Comparison of ENCODE assay signal across 8 cellular contexts in genomic region chr5:142323480-142324376, GRCh38. TPM values are rescaled to one million over a fixed set of nuclear protein-coding genes. Genes with fewer than 3 reads are reported as not detected.
DNase-seq lines count a peak whose midpoint lies in the region; ATAC-seq and TF ChIP-seq lines count a peak whose summit lies in the region.

No MANE protein-coding gene starts in this region.

- peaks cover 79% of the 10 kb centered on the region for H3K27me3 Mint-ChIP-seq in CD4-positive, CD25-positive, alpha-beta regulatory T cell
- peaks cover 72% of the 10 kb centered on the region for H3K27me3 Mint-ChIP-seq in brain

- H3K9ac ChIP-seq in MM.1S (ENCODE audit: low read length): peak overlapping the region; percentile 31; the same call in 1 of the 2 replicates

- H3K36me3 ChIP-seq in CD4-positive, CD25-positive, alpha-beta regulatory T cell (ENCODE audit: control insufficient read depth, insufficient read depth, low read length): no peaks in the 10 kb centered on the region
- H3K36me3 ChIP-seq in MM.1S (replicated peaks; ENCODE audit: insufficient read depth, low read length): no peaks in the 10 kb centered on the region

- no peaks in the 10 kb centered on the region for H3K79me2 ChIP-seq in MM.1S (ENCODE audit: low read length)

- peaks cover 0 to 35% (median 16%) of the 10 kb centered on the region in 4 donors for H3K4me1 Mint-ChIP-seq in CD4-positive, CD25-positive, alpha-beta regulatory T cell
- peaks cover 81% of the 10 kb centered on the region for H3K4me1 Mint-ChIP-seq in brain

- H3K4me3 ChIP-seq in CD4-positive, CD25-positive, alpha-beta regulatory T cell (ENCODE audit: low read depth, low read length): no peak overlapping the region
- peak overlapping the region; percentile 83 for H3K4me3 ChIP-seq in MM.1S (ENCODE audit: low read length)

- H4K20me1 ChIP-seq in MM.1S (ENCODE audit: insufficient read depth, low read length): no peaks in the 10 kb centered on the region

- H3K27me3 ChIP-seq in CD4-positive, CD25-positive, alpha-beta regulatory T cell (ENCODE audit: control insufficient read depth, insufficient read depth, low read length): peaks cover 18% of the 10 kb centered on the region
- no peaks in the 10 kb centered on the region for H3K27me3 ChIP-seq in MM.1S (replicated peaks; ENCODE audit: insufficient read depth, low read length)

- H3K4me3 Mint-ChIP-seq in CD4-positive, CD25-positive, alpha-beta regulatory T cell: peak overlapping the region; percentile 63 to 88 (median 77)
- H3K4me3 Mint-ChIP-seq in brain: peak overlapping the region; percentile 87 to 97 (median 89)

- ATAC-seq in CD4-positive, CD25-positive, alpha-beta regulatory T cell (ENCODE audit: low read depth in 2 of 2): no peak
- ATAC-seq in HG03342 (IDR thresholded peaks at IDR 0.05; ENCODE audit: unreplicated experiment) (no peak), GM19395 (IDR thresholded peaks at IDR 0.05; ENCODE audit: unreplicated experiment) (no peak)

- no peak overlapping the region for H3K27ac ChIP-seq in CD4-positive, CD25-positive, alpha-beta regulatory T cell (ENCODE audit: insufficient read depth, low read length, poor library complexity, severe bottlenecking)
- H3K27ac ChIP-seq in MM.1S (ENCODE audit: low read length) (no peak overlapping the region), substantia nigra (ENCODE audit: low read depth, low read length, poor library complexity, severe bottlenecking) (peak overlapping the region; percentile 35)

- no peaks in the 10 kb centered on the region for H3K9me2 ChIP-seq in MM.1S (replicated peaks; ENCODE audit: insufficient read depth, low read length)

- peak overlapping the region in 1 of 3 donors; percentile 86 for H3K27ac Mint-ChIP-seq in CD4-positive, CD25-positive, alpha-beta regulatory T cell
- peak overlapping the region; percentile 35 to 97 (median 83) for H3K27ac Mint-ChIP-seq in brain

- peak overlapping the region; percentile 91 for H3K4me2 ChIP-seq in MM.1S (ENCODE audit: low read depth, low read length)

- DNase-seq in CD4-positive, CD25-positive, alpha-beta regulatory T cell: no peak
- DNase-seq in MM.1S (no peak), kidney tubule cell (ENCODE audit: low spot score) (peak; percentile 56), substantia nigra (lab: John Stamatoyannopoulos, UW) (peak in 1 of 49 donors; percentile 16), NCI-H1105 treated with DMSO at 0.1 percent for 48 hours (lab: John Stamatoyannopoulos, UW) (no peak)

- H2AFZ ChIP-seq in MM.1S (ENCODE audit: low read length): peak overlapping the region; percentile 93

- H3K4me1 ChIP-seq in CD4-positive, CD25-positive, alpha-beta regulatory T cell (ENCODE audit: control insufficient read depth, insufficient read depth, low read length, poor library complexity, severe bottlenecking): peaks cover 28% of the 10 kb centered on the region
- peaks cover 3% of the 10 kb centered on the region; the same call in 1 of the 2 replicates for H3K4me1 ChIP-seq in MM.1S (ENCODE audit: low read length)

- no peak for TF ChIP-seq CTCF in MM.1S (IDR thresholded peaks at IDR 0.05; ENCODE audit: low read length)
- TF ChIP-seq CTCF in brain (conservative IDR thresholded peaks at IDR 0.05): no peak

- H3F3A ChIP-seq in MM.1S (ENCODE audit: insufficient read depth, low read length): peaks cover 13% of the 10 kb centered on the region; the same call in 1 of the 2 replicates

- H3K9me3 ChIP-seq in CD4-positive, CD25-positive, alpha-beta regulatory T cell (ENCODE audit: control insufficient read depth in 2 of 2, low read length in 2 of 2): no peaks in the 10 kb centered on the region
- no peaks in the 10 kb centered on the region for H3K9me3 ChIP-seq in MM.1S (replicated peaks; ENCODE audit: insufficient read depth, low read length)

- H3K36me3 Mint-ChIP-seq in CD4-positive, CD25-positive, alpha-beta regulatory T cell: peaks cover 7% of the 10 kb centered on the region
- peaks cover 3% of the 10 kb centered on the region for H3K36me3 Mint-ChIP-seq in brain

- H3K9me3 Mint-ChIP-seq in CD4-positive, CD25-positive, alpha-beta regulatory T cell: no peaks in the 10 kb centered on the region
- peaks cover 0 to 12% (median 0%) of the 10 kb centered on the region in 5 experiments for H3K9me3 Mint-ChIP-seq in brain

RNA-seq across cellular contexts. Expression of gene SPRY4, which starts 1.1 kb away (rescaled TPM):
- total RNA-seq in CD4-positive, CD25-positive, alpha-beta regulatory T cell: 0.52 TPM
- polyA plus RNA-seq in CD4-positive, CD25-positive, alpha-beta regulatory T cell: not detected
- 5.3 TPM for polyA plus RNA-seq in brain (ENCODE audit: insufficient read depth, low read depth, low replicate concordance)
